In genomic region chr1:115056395-115056798, GRCh38 we compare ENCODE assay signal across 9 cellular contexts. TPM values are rescaled to one million over a fixed set of nuclear protein-coding genes. Genes with fewer than 3 reads are reported as not detected.
DNase-seq lines count a peak whose midpoint lies in the region; ATAC-seq and TF ChIP-seq lines count a peak whose summit lies in the region.
"Had no signal": no experiment of that assay in that cellular context is flagged by ENCODE, and none has a peak within 500 bp of the region (broad histone marks: within the 10 kb centered on the region; RNA-seq: fewer than 3 reads in every experiment).

No MANE protein-coding gene starts in this region.

- H3K36me3 ChIP-seq in SK-N-MC (ENCODE audit: insufficient read depth, low read length): no peaks in the 10 kb centered on the region
- H3K36me3 ChIP-seq in gastroesophageal sphincter: peaks cover 0 to 34% of the 10 kb centered on the region in 2 donors
- peaks cover 6% of the 10 kb centered on the region for H3K36me3 ChIP-seq in rectal smooth muscle tissue (ENCODE audit: control insufficient read depth, insufficient read depth, low read length)

- no peak for TF ChIP-seq EP300 in gastroesophageal sphincter (IDR thresholded peaks at IDR 0.05)

- peak overlapping the region; percentile 37 for H3K4me3 ChIP-seq in SK-N-MC
- H3K4me3 ChIP-seq in gastroesophageal sphincter: peak overlapping the region in 1 of 2 donors; percentile 16
- H3K4me3 ChIP-seq in rectal smooth muscle tissue (ENCODE audit: low read length): no peak overlapping the region

- no peak overlapping the region for H3K27ac ChIP-seq in SK-N-MC
- H3K27ac ChIP-seq in gastroesophageal sphincter: peak overlapping the region; percentile 48 to 71 (median 68)
- peak overlapping the region; percentile 42 for H3K27ac ChIP-seq in rectal smooth muscle tissue (ENCODE audit: low read depth, low read length)

- no peak overlapping the region for H3K9ac ChIP-seq in SK-N-MC (ENCODE audit: insufficient read length)
- H3K9ac ChIP-seq in rectal smooth muscle tissue (ENCODE audit: low read length): no peak overlapping the region

- H3K4me1 ChIP-seq in gastroesophageal sphincter (peaks cover 0 to 37% (median 0%) of the 10 kb centered on the region in 3 donors), rectal smooth muscle tissue (ENCODE audit: control insufficient read depth, insufficient read depth, low read length) (peaks cover 12% of the 10 kb centered on the region)

- no peak for TF ChIP-seq POLR2A in gastroesophageal sphincter (IDR thresholded peaks at IDR 0.05)

- peak; percentile 66 for ATAC-seq in gastroesophageal sphincter
- no peak for ATAC-seq in GM19397 (IDR thresholded peaks at IDR 0.05; ENCODE audit: unreplicated experiment)
- no peak for ATAC-seq in HG02852 (IDR thresholded peaks at IDR 0.05; ENCODE audit: unreplicated experiment)

- H3K27me3 ChIP-seq in gastroesophageal sphincter (no peaks in the 10 kb centered on the region), rectal smooth muscle tissue (ENCODE audit: control insufficient read depth, insufficient read depth, low read length) (no peaks in the 10 kb centered on the region)

- 20 to 26% methylated on average over 7 to 9 of the region's 9 CpGs for WGBS in gastroesophageal sphincter (ENCODE audit: low coverage in 1 of 2), 2 donors

- DNase-seq in GM03348 (ENCODE audit: low spot score): peak; percentile 79
- no peak for DNase-seq in SK-N-MC (ENCODE audit: low read depth, low spot score)
- DNase-seq in central memory CD4-positive, alpha-beta T cell: no peak
- no peak for DNase-seq in ureter (ENCODE audit: low spot score)
- DNase-seq: cerebellar nuclear complex had no signal

- TF ChIP-seq CTCF in gastroesophageal sphincter (IDR thresholded peaks at IDR 0.05): no peak

- H3K9me3 ChIP-seq in SK-N-MC (ENCODE audit: low read depth, low read length) (no peaks in the 10 kb centered on the region), gastroesophageal sphincter (no peaks in the 10 kb centered on the region)

RNA-seq across cellular contexts. Expression of gene TSHB, which starts 26.8 kb away (rescaled TPM):
- total RNA-seq in gastroesophageal sphincter (not detected), ureter (not detected)

RNA-seq across cellular contexts. Expression of gene TSPAN2, which starts 32.9 kb away (rescaled TPM):
- 10 to 100 TPM; 53.7 to 85.1 (median 63.8) TPM for total RNA-seq in gastroesophageal sphincter
- total RNA-seq in ureter: 22.0 TPM
